28 cellular contexts compared by ENCODE assay signal in genomic region chr15:33831646-33832045, GRCh38.
"Had no signal": no experiment of that assay in that cellular context is flagged by ENCODE, and none has a peak within 500 bp of the region (broad histone marks: within the 10 kb centered on the region; RNA-seq: fewer than 3 reads in every experiment).

No MANE protein-coding gene starts in this region.

- H3K27me3 ChIP-seq: brain microvascular endothelial cell, esophagus muscularis mucosa, foreskin keratinocyte, gastroesophageal sphincter had no signal

- H3K4me3 ChIP-seq: esophagus muscularis mucosa, gastroesophageal sphincter had no signal

- H3K27ac ChIP-seq: brain microvascular endothelial cell, esophagus muscularis mucosa, foreskin keratinocyte, gastroesophageal sphincter had no signal

- FAIRE-seq: astrocyte, bronchial epithelial cell, colon had no signal

- H3K4me1 ChIP-seq: esophagus muscularis mucosa, foreskin keratinocyte, gastroesophageal sphincter had no signal

- H3K36me3 ChIP-seq: brain microvascular endothelial cell had no signal

- DNase-seq: activated CD4-positive, alpha-beta memory T cell treated with anti-CD3 and anti-CD28 coated beads for 36 hours; activated CD4-positive, alpha-beta T cell treated with anti-CD3 and anti-CD28 coated beads for 36 hours; activated CD4-positive, alpha-beta T cell treated with anti-CD3 and anti-CD28 coated beads, Interleukin-2, amount 10 ng/mL, durations not matched to agents 24 days and 14 days; activated CD4-positive, CD25-positive, alpha-beta regulatory T cell; activated CD4-positive, CD25-positive, alpha-beta regulatory T cell treated with anti-CD3 and anti-CD28 coated beads, Interleukin-2, amount 50 U/mL, for 72 hours; activated CD8-positive, alpha-beta memory T cell treated with anti-CD3 and anti-CD28 coated beads, Interleukin-2, amount 10 ng/mL, durations not matched to agents 7 days and 5 days; activated CD8-positive, alpha-beta memory T cell treated with anti-CD3 and anti-CD28 coated beads, Interleukin-2, amount 50 U/mL, for 4 hours; activated CD8-positive, alpha-beta T cell treated with anti-CD3 and anti-CD28 coated beads, Interleukin-2, amount 10 ng/mL, durations not matched to agents 7 days and 5 days; activated gamma-delta T cell treated with Interleukin-2 at 50 U/mL for 16 hours; activated naive CD4-positive, alpha-beta T cell treated with anti-CD3 and anti-CD28 coated beads, Interleukin-2, amount 50 U/mL, for 16 hours; activated naive CD4-positive, alpha-beta T cell treated with Interleukin-2 at 50 U/mL for 16 hours; activated T-cell treated with anti-CD3 and anti-CD28 coated beads, Interleukin-2, amount 50 U/mL, for 1 hour; activated T-cell treated with anti-CD3 and anti-CD28 coated beads, Interleukin-2, amount 50 U/mL, for 48 hours; amniotic stem cell; anterior cingulate cortex; brain microvascular endothelial cell; cortex of kidney; dermis blood vessel endothelial cell; effector CD4-positive, alpha-beta T cell; effector memory CD8-positive, alpha-beta T cell; erythroblast; foreskin keratinocyte; T-helper 2 cell had no signal
